In genomic region chr13:40910324-40911050, GRCh38 we compare ENCODE assay signal across 13 cellular contexts.
DNase-seq lines count a peak whose midpoint lies in the region; ATAC-seq and TF ChIP-seq lines count a peak whose summit lies in the region.
"Had no signal": no experiment of that assay in that cellular context is flagged by ENCODE, and none has a peak within 500 bp of the region (broad histone marks: within the 10 kb centered on the region; RNA-seq: fewer than 3 reads in every experiment).

No MANE protein-coding gene starts in this region.

- H3K4me3 ChIP-seq in fibroblast of mammary gland (ENCODE audit: control insufficient read depth, low read depth, low read length), result no peak overlapping the region

- in situ Hi-C loops in GM13977 (cut with MboI; ENCODE audit: low pct_unique_long_range_greater_than_20kb, low sequenced_read_pairs, unreplicated experiment), result no loop called here

- intact Hi-C loops in CD14-positive monocyte (cut with micrococcal nuclease), result no loop called here

- H3K4me3 Mint-ChIP-seq in CD14-positive monocyte, result no peak overlapping the region
- no peak overlapping the region for H3K4me3 Mint-ChIP-seq in immature natural killer cell
- H3K4me3 Mint-ChIP-seq: IgD-negative memory B cell; T-helper 1 cell treated with Interleukin-12 subunit alpha and Interleukin-12 subunit beta and Interleukin-4 antibody, amounts not matched to agents 30 μg/mL and 1 μg/mL, for 36 hours had no signal

- TF ChIP-seq CTCF in GM13977 (IDR thresholded peaks at IDR 0.05; ENCODE audit: extremely low read depth, insufficient read depth, missing control alignments) (no peak), fibroblast of mammary gland (conservative IDR thresholded peaks at IDR 0.05; ENCODE audit: control insufficient read depth, insufficient read depth, low read depth, low read length) (no peak), CD14-positive monocyte (IDR thresholded peaks at IDR 0.05) (no peak)

- H3K36me3 Mint-ChIP-seq in CD14-positive monocyte, result peaks cover 6 to 7% of the 10 kb centered on the region in 2 donors
- H3K36me3 Mint-ChIP-seq in immature natural killer cell, result no peaks in the 10 kb centered on the region

- H3K27ac Mint-ChIP-seq in CD14-positive monocyte (no peak overlapping the region), immature natural killer cell (no peak overlapping the region)
- H3K27ac Mint-ChIP-seq: T-helper 1 cell treated with Interleukin-12 subunit alpha and Interleukin-12 subunit beta and Interleukin-4 antibody, amounts not matched to agents 30 μg/mL and 1 μg/mL, for 36 hours had no signal

- DNase-seq in GM13977 (ENCODE audit: low spot score) (peak; percentile 35), fibroblast of mammary gland (ENCODE audit: low read depth) (peak; percentile 17), T-helper 9 cell (no peak), CD14-positive monocyte (ENCODE audit: low spot score) (no peak), immature natural killer cell (no peak)
- DNase-seq: GOT3, mesenchymal stem cell, substantia nigra had no signal

- H3K9me3 Mint-ChIP-seq in CD14-positive monocyte (no peaks in the 10 kb centered on the region), immature natural killer cell (no peaks in the 10 kb centered on the region)
- H3K9me3 Mint-ChIP-seq: IgD-negative memory B cell; T-helper 1 cell treated with Interleukin-12 subunit alpha and Interleukin-12 subunit beta and Interleukin-4 antibody, amounts not matched to agents 30 μg/mL and 1 μg/mL, for 36 hours had no signal

- H3K4me1 Mint-ChIP-seq in CD14-positive monocyte (peaks cover 23% of the 10 kb centered on the region), immature natural killer cell (peaks cover 1 to 16% of the 10 kb centered on the region in 2 donors)

- H3K27me3 Mint-ChIP-seq in CD14-positive monocyte (ENCODE audit: low read depth in 3 of 3) (peaks cover 0 to 2% (median 0%) of the 10 kb centered on the region in 3 donors), immature natural killer cell (ENCODE audit: low read depth in 3 of 3) (peaks cover 0 to 2% (median 0%) of the 10 kb centered on the region in 3 donors)
- H3K27me3 Mint-ChIP-seq: IgD-negative memory B cell had no signal

- ATAC-seq in GM19395 (IDR thresholded peaks at IDR 0.05; ENCODE audit: unreplicated experiment), result peak; percentile 89
- peak; percentile 82 for ATAC-seq in HG03558 (IDR thresholded peaks at IDR 0.05; ENCODE audit: extremely low read depth, unreplicated experiment)
- no peak for ATAC-seq in GM19467 (IDR thresholded peaks at IDR 0.05; ENCODE audit: unreplicated experiment)

Comparison
In these comparisons a context has a peak if more than half of its experiments do, and no peak if none do; other contexts are left out.
1. DNase-seq: peak in GM13977 (single experiment) and fibroblast of mammary gland (single experiment); none in T-helper 9 cell (single experiment), CD14-positive monocyte (single experiment) and immature natural killer cell (0 of 3).